30 cellular contexts compared by ENCODE assay signal in the genomic region with DNA sequence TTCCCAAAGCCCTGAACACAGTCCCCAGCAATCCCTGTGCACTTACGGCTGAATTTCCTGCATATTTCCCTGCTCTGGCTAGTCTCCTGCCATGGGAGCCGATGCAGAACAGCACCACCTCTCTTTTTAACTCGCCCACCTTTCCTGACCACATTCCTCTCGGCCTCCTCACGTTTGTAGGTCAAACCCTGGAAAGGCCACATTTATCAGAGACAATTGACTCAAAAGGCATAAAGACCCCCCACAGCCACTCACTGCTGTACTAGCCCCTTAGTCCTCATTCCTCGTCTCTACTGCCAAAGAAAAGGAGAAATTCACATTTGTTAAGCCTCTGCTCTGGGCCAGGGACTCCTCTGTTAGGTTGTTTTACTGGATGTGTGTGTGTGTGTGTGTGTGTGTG. TPM values are rescaled to one million over a fixed set of nuclear protein-coding genes. Genes with fewer than 3 reads are reported as not detected.
DNase-seq lines count a peak whose midpoint lies in the region; ATAC-seq, FAIRE-seq and TF ChIP-seq lines count a peak whose summit lies in the region.
"Had no signal": no experiment of that assay in that cellular context is flagged by ENCODE, and none has a peak within 500 bp of the region (broad histone marks: within the 10 kb centered on the region; RNA-seq: fewer than 3 reads in every experiment).

No MANE protein-coding gene starts in this region.

- H3K27ac ChIP-seq in astrocyte (ENCODE audit: low read depth, low read length) = peak overlapping the region; percentile 93
- H3K27ac ChIP-seq: psoas muscle had no signal

- TF ChIP-seq CTCF in astrocyte (IDR thresholded peaks at IDR 0.05; ENCODE audit: insufficient read depth, low read depth, low read length) (no peak), neural crest cell (conservative IDR thresholded peaks at IDR 0.05) (no peak)

- ATAC-seq in HG03565 (IDR thresholded peaks at IDR 0.05; ENCODE audit: unreplicated experiment) = no peak
- no peak for ATAC-seq in GM18519 (IDR thresholded peaks at IDR 0.05; ENCODE audit: low FRiP score, unreplicated experiment)
- no peak for ATAC-seq in stimulated activated memory B cell treated with anti-CD40 and anti-IgM and Interleukin-4, amounts not matched to agents 10 μg/mL and 1 μg/mL and 100 μg/mL, for 72 hours
- ATAC-seq: activated CD4-positive, CD25-positive, alpha-beta regulatory T cell treated with anti-CD3 and anti-CD28 coated beads, Interleukin-2, amount 50 U/mL, for 24 hours; activated naive CD4-positive, alpha-beta T cell treated with anti-CD3 and anti-CD28 coated beads, Interleukin-2, amount 50 U/mL, for 72 hours; CD8-positive, alpha-beta T cell; psoas muscle; stimulated activated naive CD8-positive, alpha-beta T cell treated with anti-CD3 and anti-CD28 coated beads, Interleukin-15, amount 100 ng/mL, for 72 hours had no signal

- no peaks in the 10 kb centered on the region for H3K79me2 ChIP-seq in astrocyte (ENCODE audit: insufficient read depth, low read length)

- H3K27ac Mint-ChIP-seq in astrocyte (ENCODE audit: unreplicated experiment) (peak overlapping the region; percentile 73), neural crest cell (ENCODE audit: unreplicated experiment) (peak overlapping the region; percentile 89)
- no peak overlapping the region for H3K27ac Mint-ChIP-seq in stimulated activated memory B cell treated with anti-CD40 and anti-IgM and Interleukin-4, amounts not matched to agents 10 μg/mL and 1 μg/mL and 100 μg/mL, for 72 hours
- H3K27ac Mint-ChIP-seq: activated CD4-positive, alpha-beta memory T cell treated with anti-CD3 and anti-CD28 coated beads for 36 hours; activated naive CD4-positive, alpha-beta T cell treated with anti-CD3 and anti-CD28 coated beads, Interleukin-2, amount 50 U/mL, for 72 hours; CD8-positive, alpha-beta T cell; stimulated activated naive CD8-positive, alpha-beta T cell treated with anti-CD3 and anti-CD28 coated beads, Interleukin-15, amount 100 ng/mL, for 72 hours; T-helper 1 cell treated with Interleukin-12 subunit alpha and Interleukin-12 subunit beta and Interleukin-4 antibody, amounts not matched to agents 30 μg/mL and 1 μg/mL, for 36 hours had no signal

- peak overlapping the region; percentile 13 for H2AFZ ChIP-seq in astrocyte (ENCODE audit: low read depth, low read length)

- H4K20me1 ChIP-seq in astrocyte (ENCODE audit: insufficient read depth, low read length) = no peaks in the 10 kb centered on the region

- H3K36me3 Mint-ChIP-seq in astrocyte (ENCODE audit: low read depth, unreplicated experiment) = no peaks in the 10 kb centered on the region
- H3K36me3 Mint-ChIP-seq in neural crest cell (ENCODE audit: low read depth) = peaks cover 6% of the 10 kb centered on the region
- no peaks in the 10 kb centered on the region for H3K36me3 Mint-ChIP-seq in stimulated activated memory B cell treated with anti-CD40 and anti-IgM and Interleukin-4, amounts not matched to agents 10 μg/mL and 1 μg/mL and 100 μg/mL, for 72 hours
- H3K36me3 Mint-ChIP-seq: activated CD4-positive, alpha-beta memory T cell treated with anti-CD3 and anti-CD28 coated beads for 36 hours; activated naive CD4-positive, alpha-beta T cell treated with anti-CD3 and anti-CD28 coated beads, Interleukin-2, amount 50 U/mL, for 72 hours; CD8-positive, alpha-beta T cell had no signal

- no peak overlapping the region for H3K4me3 ChIP-seq in astrocyte (ENCODE audit: insufficient read depth, low read depth, low read length)
- H3K4me3 ChIP-seq: HAP-1, lung, psoas muscle had no signal

- H3K4me1 Mint-ChIP-seq in astrocyte (ENCODE audit: low read depth, unreplicated experiment) = peaks cover 42% of the 10 kb centered on the region
- peaks cover 45% of the 10 kb centered on the region for H3K4me1 Mint-ChIP-seq in neural crest cell
- no peaks in the 10 kb centered on the region for H3K4me1 Mint-ChIP-seq in stimulated activated memory B cell treated with anti-CD40 and anti-IgM and Interleukin-4, amounts not matched to agents 10 μg/mL and 1 μg/mL and 100 μg/mL, for 72 hours
- H3K4me1 Mint-ChIP-seq: central memory CD8-positive, alpha-beta T cell had no signal

- H3K9me3 Mint-ChIP-seq in astrocyte (ENCODE audit: unreplicated experiment) (no peaks in the 10 kb centered on the region), neural crest cell (peaks cover 5% of the 10 kb centered on the region)
- no peaks in the 10 kb centered on the region for H3K9me3 Mint-ChIP-seq in stimulated activated memory B cell treated with anti-CD40 and anti-IgM and Interleukin-4, amounts not matched to agents 10 μg/mL and 1 μg/mL and 100 μg/mL, for 72 hours
- H3K9me3 Mint-ChIP-seq: activated CD4-positive, alpha-beta memory T cell treated with anti-CD3 and anti-CD28 coated beads for 36 hours; activated naive CD4-positive, alpha-beta T cell treated with anti-CD3 and anti-CD28 coated beads, Interleukin-2, amount 50 U/mL, for 72 hours; CD8-positive, alpha-beta T cell; central memory CD8-positive, alpha-beta T cell; stimulated activated naive CD8-positive, alpha-beta T cell treated with anti-CD3 and anti-CD28 coated beads, Interleukin-15, amount 100 ng/mL, for 72 hours; T-helper 1 cell treated with Interleukin-12 subunit alpha and Interleukin-12 subunit beta and Interleukin-4 antibody, amounts not matched to agents 30 μg/mL and 1 μg/mL, for 36 hours had no signal

- no peaks in the 10 kb centered on the region for H3K36me3 ChIP-seq in astrocyte (ENCODE audit: insufficient read depth, low read length)
- H3K36me3 ChIP-seq: HAP-1 had no signal

- H3K4me3 Mint-ChIP-seq in astrocyte (ENCODE audit: unreplicated experiment) (no peak overlapping the region), neural crest cell (no peak overlapping the region)
- H3K4me3 Mint-ChIP-seq in stimulated activated memory B cell treated with anti-CD40 and anti-IgM and Interleukin-4, amounts not matched to agents 10 μg/mL and 1 μg/mL and 100 μg/mL, for 72 hours = no peak overlapping the region
- H3K4me3 Mint-ChIP-seq: activated CD4-positive, alpha-beta memory T cell treated with anti-CD3 and anti-CD28 coated beads for 36 hours; CD8-positive, alpha-beta T cell; central memory CD8-positive, alpha-beta T cell; stimulated activated naive CD8-positive, alpha-beta T cell treated with anti-CD3 and anti-CD28 coated beads, Interleukin-15, amount 100 ng/mL, for 72 hours; T-helper 1 cell treated with Interleukin-12 subunit alpha and Interleukin-12 subunit beta and Interleukin-4 antibody, amounts not matched to agents 30 μg/mL and 1 μg/mL, for 36 hours had no signal

- H3K27me3 ChIP-seq in astrocyte (ENCODE audit: insufficient read depth, low read length) = no peaks in the 10 kb centered on the region

- peaks cover 38% of the 10 kb centered on the region for H3K4me1 ChIP-seq in astrocyte (ENCODE audit: insufficient read depth, low read length)
- H3K4me1 ChIP-seq: HAP-1, psoas muscle had no signal

- H3K27me3 Mint-ChIP-seq in astrocyte (ENCODE audit: low read depth, unreplicated experiment) = no peaks in the 10 kb centered on the region
- H3K27me3 Mint-ChIP-seq in neural crest cell (ENCODE audit: low read depth) = no peaks in the 10 kb centered on the region
- H3K27me3 Mint-ChIP-seq in stimulated activated memory B cell treated with anti-CD40 and anti-IgM and Interleukin-4, amounts not matched to agents 10 μg/mL and 1 μg/mL and 100 μg/mL, for 72 hours = peaks cover 45% of the 10 kb centered on the region

- DNase-seq in ELF-1 (ENCODE audit: low read depth, low spot score) (peak; percentile 76), astrocyte (ENCODE audit: low read depth) (peak; percentile 41), iPS DF 19.7 (ENCODE audit: low read depth, low spot score) (peak; percentile 70), neural crest cell (ENCODE audit: low read depth, low spot score) (no peak), NCI-H774 (lab: John Stamatoyannopoulos, UW) (no peak)
- DNase-seq: activated CD4-positive, alpha-beta memory T cell treated with anti-CD3 and anti-CD28 coated beads for 36 hours; activated CD8-positive, alpha-beta memory T cell treated with anti-CD3 and anti-CD28 coated beads, Interleukin-2, amount 50 U/mL, for 4 hours; AML-193; CD8-positive, alpha-beta T cell; dermis blood vessel endothelial cell; hypothalamus; MV-4-11; NCI-H1436 treated with DMSO at 0.1 percent for 48 hours; psoas muscle; SK-N-SH; stimulated activated CD4-positive, alpha-beta T cell treated with anti-CD3 and anti-CD28 coated beads, Interleukin-15, amount 100 ng/mL, for 24 hours; stimulated activated naive CD8-positive, alpha-beta T cell treated with anti-CD3 and anti-CD28 coated beads, Interleukin-15, amount 100 ng/mL, for 72 hours had no signal

- FAIRE-seq in astrocyte (lab: Jason Lieb, UNC) = no peak
- FAIRE-seq: A204.1, endometrium, frontal cortex, TTC549 had no signal

- H3K9me3 ChIP-seq in astrocyte (ENCODE audit: insufficient read depth, low read depth, low read length) = no peaks in the 10 kb centered on the region
- H3K9me3 ChIP-seq: HAP-1, psoas muscle, SK-N-SH had no signal

- H3K9ac ChIP-seq in astrocyte (ENCODE audit: low read length) = peak overlapping the region; percentile 29
- H3K9ac ChIP-seq: SK-N-SH had no signal

- H3K4me2 ChIP-seq in astrocyte (ENCODE audit: low read length) = peak overlapping the region; percentile 24
- H3K4me2 ChIP-seq: SK-N-SH had no signal

RNA-seq across cellular contexts. Expression of a gene that starts 43.6 kb away (rescaled TPM):
- 363 and 389 TPM in 2 replicates for total RNA-seq in astrocyte
- total RNA-seq in neural crest cell = 130 and 135 TPM in 2 replicates

Comparison
In these comparisons a context has a peak if more than half of its experiments do, and no peak if none do; other contexts are left out.
1. DNase-seq: peak in ELF-1 (single experiment), astrocyte (single experiment) and iPS DF 19.7 (single experiment); none in neural crest cell (single experiment) and NCI-H774 (single experiment).